1 cellular context compared by ENCODE assay signal in genomic region chr4:77930876-77931275, GRCh38.
TF ChIP-seq lines count a peak whose summit lies in the region.

No MANE protein-coding gene starts in this region.

TF ChIP-seq in WTC11, 78 proteins besides CTCF, POLR2A, EP300 and RAD21 (continued from another document):
- no peak for TF ChIP-seq FOXP4 (CRISPR knock-in tag; IDR thresholded peaks at IDR 0.05)
